ENCODE assay signal across 8 cellular contexts in genomic region chr3:75816781-75817180, GRCh38. TPM values are rescaled to one million over a fixed set of nuclear protein-coding genes. Genes with fewer than 3 reads are reported as not detected.
A peak's percentile ranks its signal among the peaks of the same experiment; 100 is the strongest.
DNase-seq lines count a peak whose midpoint lies in the region; ATAC-seq and TF ChIP-seq lines count a peak whose summit lies in the region.
"Not testable (repeated sequence)": the region's sequence is repeated elsewhere in the genome, so short reads cannot be mapped to it uniquely, and the experiment has no call there.
"Had no signal": no experiment of that assay in that cellular context is flagged by ENCODE, and none has a peak within 500 bp of the region (broad histone marks: within the 10 kb centered on the region; RNA-seq: fewer than 3 reads in every experiment).

No MANE protein-coding gene starts in this region.

- POLR2A ChIA-PET in WTC11 (lab: Charles Lee), result not testable (repeated sequence)

- not testable (repeated sequence) for TF ChIP-seq CTCF in AG10803 (conservative IDR thresholded peaks at IDR 0.05; ENCODE audit: low read length); HFFc6 (IDR thresholded peaks at IDR 0.05); WTC11 (IDR thresholded peaks at IDR 0.05); chondrocyte (IDR thresholded peaks at IDR 0.05); foreskin fibroblast (IDR thresholded peaks at IDR 0.05; ENCODE audit: low read depth, low read length)

- not testable (repeated sequence) for H3K27me3 Mint-ChIP-seq in HFFc6 (ENCODE audit: insufficient read depth); chondrocyte (ENCODE audit: low read depth)
- H3K27me3 Mint-ChIP-seq in WTC11 (ENCODE audit: low read depth), result peaks cover 17% of the 10 kb centered on the region

- H3K9me3 Mint-ChIP-seq in HFFc6; WTC11; chondrocyte (ENCODE audit: low read depth): not testable (repeated sequence)

- peak overlapping the region; percentile 87 for H3K27ac Mint-ChIP-seq in HFFc6
- peak overlapping the region; percentile 69; the same call in 1 of the 2 replicates for H3K27ac Mint-ChIP-seq in WTC11
- peak overlapping the region; percentile 18 for H3K27ac Mint-ChIP-seq in chondrocyte (ENCODE audit: unreplicated experiment)

- not testable (repeated sequence) for H3K36me3 Mint-ChIP-seq in HFFc6 (ENCODE audit: low read depth); WTC11; chondrocyte (ENCODE audit: low read depth)

- H3K4me1 Mint-ChIP-seq in HFFc6 (ENCODE audit: low read depth), result peaks cover 55% of the 10 kb centered on the region
- peaks cover 80% of the 10 kb centered on the region for H3K4me1 Mint-ChIP-seq in WTC11
- H3K4me1 Mint-ChIP-seq in chondrocyte (ENCODE audit: low read depth), result peaks cover 16% of the 10 kb centered on the region

- peak overlapping the region; percentile 46; the same call in 1 of the 2 replicates for H3K4me3 Mint-ChIP-seq in HFFc6
- peak overlapping the region; percentile 46 for H3K4me3 Mint-ChIP-seq in WTC11
- not testable (repeated sequence) for H3K4me3 Mint-ChIP-seq in chondrocyte (ENCODE audit: unreplicated experiment)

- DNase-seq in AG10803 (ENCODE audit: low read depth) (peak; percentile 77), GM04503 (ENCODE audit: low read depth) (peak; percentile 51), HFFc6 (peak; percentile 31), foreskin fibroblast (peak; percentile 7 to 42), non-pigmented ciliary epithelial cell (ENCODE audit: low read depth) (peak; percentile 34)
- not testable (repeated sequence) for DNase-seq in WTC11 (ENCODE audit: low spot score); chondrocyte (ENCODE audit: low spot score)

- CTCF ChIA-PET in WTC11 (lab: Charles Lee), result interaction anchor here (1.1 to 4.1 kb wide), 4 partner anchors 46 to 228 kb away, joined by 3 to 15 read pairs (median 6); no protein-coding TSS in a partner anchor

- H3K4me3 ChIP-seq in AG10803 (ENCODE audit: low read length); foreskin fibroblast (ENCODE audit: low read depth in 1 of 2, low read length in 2 of 2): not testable (repeated sequence)

- not testable (repeated sequence) for ATAC-seq in WTC11

RNA-seq across cellular contexts. Expression of gene ZNF717, which starts 31.4 kb away (rescaled TPM):
- 1 to 10 TPM; 3.8 to 8.5 (median 8.3) TPM for total RNA-seq in HFFc6 (2021; fragmentation: NEBNext Ultra II Directional; extraction: Animal tissue kit (Norgen Biotek cat#: 25700))
- total RNA-seq in WTC11 (2021), result 33.5 to 35.6 TPM (median 35.4 TPM) in 3 replicates
- total RNA-seq in chondrocyte, result 4.1 to 9.0 TPM (median 4.7 TPM) in 3 replicates
- total RNA-seq: H7 had no signal

Comparison
In these comparisons a context has a peak if more than half of its experiments do, and no peak if none do; other contexts are left out.
1. H3K27ac Mint-ChIP-seq: peak in every context shown above with its lines; median percentile 87 in HFFc6; 69 in WTC11; 18 in chondrocyte.